ENCODE assay signal across 9 cellular contexts in the genomic region with DNA sequence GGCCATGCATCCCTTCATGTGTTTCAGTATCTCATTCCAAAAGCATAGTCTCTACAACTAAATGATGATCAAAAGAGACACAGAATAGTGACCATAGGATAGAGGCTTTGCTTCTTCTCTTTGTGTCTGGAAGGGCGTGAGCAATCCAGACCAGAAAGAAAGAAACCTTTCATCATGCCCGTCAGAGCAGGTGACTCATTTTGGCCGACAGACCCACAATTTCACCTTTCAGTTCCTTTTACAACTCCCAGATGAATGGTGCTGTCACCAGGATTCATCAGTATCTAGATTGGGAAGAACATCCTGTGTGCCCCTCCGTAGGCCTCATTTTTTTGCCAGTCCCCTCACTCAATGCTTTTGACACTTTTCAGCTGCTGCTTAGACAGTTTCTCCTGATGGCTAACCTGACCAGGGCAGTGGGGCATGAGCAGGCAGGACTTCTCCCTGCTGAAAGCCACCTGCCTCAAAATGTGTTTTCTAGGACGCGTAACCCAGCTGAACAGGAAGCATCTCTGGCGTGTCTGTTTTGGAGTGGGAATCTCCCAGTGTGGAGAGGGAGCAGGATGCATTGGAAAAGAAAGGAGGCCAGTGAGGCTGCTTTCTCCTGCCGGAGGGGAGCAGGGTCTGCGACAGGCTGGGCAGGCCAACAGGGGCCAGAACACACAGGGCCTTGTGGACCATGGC. TPM values are rescaled to one million over a fixed set of nuclear protein-coding genes. Genes with fewer than 3 reads are reported as not detected.
DNase-seq lines count a peak whose midpoint lies in the region; ATAC-seq, FAIRE-seq and TF ChIP-seq lines count a peak whose summit lies in the region.
"Had no signal": no experiment of that assay in that cellular context is flagged by ENCODE, and none has a peak within 500 bp of the region (broad histone marks: within the 10 kb centered on the region; RNA-seq: fewer than 3 reads in every experiment).

No MANE protein-coding gene starts in this region.

- DNase-seq in A549 (ENCODE audit: low read depth in 1 of 2, low spot score in 1 of 2) (peak in 1 of 2 experiments; percentile 24), mammary epithelial cell (peak; percentile 90), H7 (no peak), A673 (ENCODE audit: low spot score) (no peak), NCI-H1417 (lab: John Stamatoyannopoulos, UW) (no peak)
- no peak for DNase-seq in activated CD4-positive, alpha-beta T cell treated with anti-CD3 and anti-CD28 coated beads for 48 hours
- DNase-seq: activated CD8-positive, alpha-beta T cell treated with anti-CD3 and anti-CD28 coated beads, Interleukin-2, amount 10 ng/mL, durations not matched to agents 7 days and 5 days had no signal

- H3K4me1 ChIP-seq in A549 (peaks cover 7% of the 10 kb centered on the region; the same call in 1 of the 3 replicates), mammary epithelial cell (ENCODE audit: insufficient read depth, low read length) (peaks cover 33% of the 10 kb centered on the region), A673 (ENCODE audit: insufficient read depth, low read length, poor library complexity, severe bottlenecking) (no peaks in the 10 kb centered on the region)

- H3K9ac ChIP-seq in mammary epithelial cell (ENCODE audit: insufficient read depth, low read length) = no peak overlapping the region

- H3K79me2 ChIP-seq in mammary epithelial cell (ENCODE audit: insufficient read depth, low read length) = peaks cover 36% of the 10 kb centered on the region

- H3K4me3 ChIP-seq in A549 (no peak overlapping the region), mammary epithelial cell (replicated peaks in 1 of 3; ENCODE audit: insufficient read depth in 1 of 3, low read depth in 2 of 3, low read length in 3 of 3) (no peak overlapping the region), H7 (ENCODE audit: insufficient read depth, low read depth, low read length) (no peak overlapping the region), A673 (ENCODE audit: low read depth, low read length, poor library complexity, severe bottlenecking) (no peak overlapping the region)

- CTCF ChIA-PET in A549 (lab: Yijun Ruan, JAX) (no interaction called here), mammary epithelial cell (lab: Charles Lee; ENCODE audit: low non-redundant PET) (no interaction called here), A673 (lab: Charles Lee) (no interaction called here)

- TF ChIP-seq CTCF in A549 (IDR thresholded peaks at IDR 0.05) (no peak), mammary epithelial cell (conservative IDR thresholded peaks at IDR 0.05 in 1 of 2, IDR thresholded peaks at IDR 0.05 in 1 of 2; ENCODE audit: extremely low read depth in 1 of 2, insufficient read depth in 1 of 2, low read depth in 1 of 2, low read length in 2 of 2) (no peak), A673 (conservative IDR thresholded peaks at IDR 0.05; ENCODE audit: low read depth, low read length) (no peak)

- H2AFZ ChIP-seq in mammary epithelial cell (ENCODE audit: low read depth, low read length) = no peak overlapping the region

- H3K27me3 ChIP-seq in mammary epithelial cell (ENCODE audit: insufficient read depth, low read length) (no peaks in the 10 kb centered on the region), H7 (ENCODE audit: control insufficient read depth, insufficient read depth, low read length) (no peaks in the 10 kb centered on the region; the same call in 1 of the 2 replicates), A673 (replicated peaks; ENCODE audit: insufficient read depth, low read depth, low read length, poor library complexity) (peaks cover 30% of the 10 kb centered on the region)

- no peaks in the 10 kb centered on the region for H4K20me1 ChIP-seq in mammary epithelial cell (ENCODE audit: insufficient read depth, low read length)

- no peaks in the 10 kb centered on the region for H3K36me3 ChIP-seq in mammary epithelial cell (ENCODE audit: insufficient read depth, low read length)
- no peaks in the 10 kb centered on the region for H3K36me3 ChIP-seq in H7 (replicated peaks; ENCODE audit: control insufficient read depth, insufficient read depth, low read length)
- no peaks in the 10 kb centered on the region for H3K36me3 ChIP-seq in A673 (ENCODE audit: insufficient read depth, low read length, poor library complexity, severe bottlenecking)

- POLR2A ChIA-PET in A549 (lab: Yijun Ruan, JAX) (no interaction called here), A673 (lab: Charles Lee; ENCODE audit: low non-redundant PET) (no interaction called here)

- no peak for TF ChIP-seq POLR2A in A549 (IDR thresholded peaks at IDR 0.05; ENCODE audit: low read length)

- intact Hi-C loops in mammary epithelial cell (cut with micrococcal nuclease) (no loop called here), A673 (cut with micrococcal nuclease; ENCODE audit: unreplicated experiment) (no loop called here)

- BruUV-seq in mammary epithelial cell (replicated peaks; lab: Mats Ljungman, UMichigan) = no TSS peak
- no TSS peak for BruUV-seq in A673 (replicated peaks; lab: Mats Ljungman, UMichigan)

- H3K4me2 ChIP-seq in A549 (no peak overlapping the region; the same call in 2 of the 3 replicates), mammary epithelial cell (ENCODE audit: insufficient read depth, low read depth, low read length) (peak overlapping the region; percentile 16)

- dilution Hi-C loops in mammary epithelial cell (cut with HindIII; ENCODE audit: low sequenced_read_pairs) = no loop called here

- ATAC-seq in A549 = peak in 1 of 2 experiments; percentile 55; a peak in 3 of 6 replicates
- ATAC-seq in GM19463 (IDR thresholded peaks at IDR 0.05; ENCODE audit: unreplicated experiment) = peak; percentile 90
- ATAC-seq in HG03196 (IDR thresholded peaks at IDR 0.05; ENCODE audit: unreplicated experiment) = peak; percentile 82
- ATAC-seq: activated CD8-positive, alpha-beta T cell treated with anti-CD3 and anti-CD28 coated beads, Interleukin-2, amount 10 ng/mL, durations not matched to agents 7 days and 5 days had no signal

- TF ChIP-seq EP300 in A549 (IDR thresholded peaks at IDR 0.05) = no peak

- WGBS in A549 (ENCODE audit: missing lambda C conversion rate) = 63% methylated on average over 9 of the region's 9 CpGs
- WGBS in mammary epithelial cell (ENCODE audit: low coverage, missing lambda C conversion rate) = 50% methylated on average over 9 of the region's 9 CpGs

- TF ChIP-seq RAD21 in A549 (conservative IDR thresholded peaks at IDR 0.05 in 1 of 2, IDR thresholded peaks at IDR 0.05 in 1 of 2) = no peak

- no peaks in the 10 kb centered on the region for H3K9me3 ChIP-seq in A549
- no peaks in the 10 kb centered on the region for H3K9me3 ChIP-seq in mammary epithelial cell (replicated peaks; ENCODE audit: insufficient read depth, low read length)
- H3K9me3 ChIP-seq in A673 (ENCODE audit: low read depth, low read length, poor library complexity, severe bottlenecking) = no peaks in the 10 kb centered on the region

- H3K27ac ChIP-seq in A549 (peak overlapping the region in 1 of 2 experiments; percentile 3; a peak in 1 of 6 replicates), mammary epithelial cell (ENCODE audit: insufficient read depth, low read depth, low read length) (peak overlapping the region; percentile 21), A673 (ENCODE audit: low read depth, low read length, poor library complexity, severe bottlenecking) (no peak overlapping the region)

- in situ Hi-C loops in mammary epithelial cell (cut with MboI; ENCODE audit: low sequenced_read_pairs in 2 of 2) = no loop called here

- no peak for FAIRE-seq in A549 (lab: Jason Lieb, UNC)

TF ChIP-seq in A549, 52 proteins besides CTCF, POLR2A, EP300 and RAD21:
- TF ChIP-seq FOSL2 (IDR thresholded peaks at IDR 0.05) (no peak), FOSL2 (CRISPR knock-in tag; IDR thresholded peaks at IDR 0.05) (peak; percentile 36; the same call in 1 of the 2 replicates), RNF2 (IDR thresholded peaks at IDR 0.05; ENCODE audit: borderline replicate concordance, low read depth) (no peak), HOXA7 (CRISPR knock-in tag; IDR thresholded peaks at IDR 0.05) (no peak)

RNA-seq across cellular contexts. Expression of gene ABLIM3, which starts 21.2 kb away (rescaled TPM):
- polyA plus RNA-seq in A549 (2011; rRNA removed) (2.7 and 3.5 TPM in 2 replicates), A549 (2017; fragmentation: RNase III; extraction: RNeasy Plus Mini Kit Qiagen cat#74134 plus additional on column Dnase treatment) (3.0 to 4.0 TPM (median 3.6 TPM) in 3 replicates), mammary epithelial cell (21.6 TPM)
- 2.0 and 2.4 TPM in 2 replicates for polyA plus RNA-seq in A549 (2012; cell fraction: cytosol; rRNA removed)
- 3.5 and 4.4 TPM in 2 replicates for polyA plus RNA-seq in A549 (2012; cell fraction: nucleus; rRNA removed)
- 6.4 and 7.7 TPM in 2 replicates for polyA minus RNA-seq in A549 (2011; rRNA and poly(A)+ RNA removed)
- total RNA-seq in mammary epithelial cell (10 to 100 TPM; 17.3 to 38.6 TPM), A673 (2021) (not detected in 2 replicates)
- 34.9 TPM for polyA minus RNA-seq in mammary epithelial cell
- total RNA-seq in H7 (2014; rRNA removed; shearing (Covaris generic)) = 0.03 TPM in 1 of 2 replicates, not detected in the other
- total RNA-seq: activated CD8-positive, alpha-beta T cell treated with anti-CD3 and anti-CD28 coated beads, Interleukin-2, amount 10 ng/mL, durations not matched to agents 7 days and 5 days had no signal

Comparison
In these comparisons a context has a peak if more than half of its experiments do, and no peak if none do; other contexts are left out.
1. RNA of gene ABLIM3, which starts 21.2 kb away (total RNA-seq): 17.3 to 38.6 TPM in mammary epithelial cell; not detected in A673 and 0.03 TPM in H7; every median in the first group is over 10 times any median in the second.